28 cellular contexts compared by ENCODE assay signal in the genomic region with DNA sequence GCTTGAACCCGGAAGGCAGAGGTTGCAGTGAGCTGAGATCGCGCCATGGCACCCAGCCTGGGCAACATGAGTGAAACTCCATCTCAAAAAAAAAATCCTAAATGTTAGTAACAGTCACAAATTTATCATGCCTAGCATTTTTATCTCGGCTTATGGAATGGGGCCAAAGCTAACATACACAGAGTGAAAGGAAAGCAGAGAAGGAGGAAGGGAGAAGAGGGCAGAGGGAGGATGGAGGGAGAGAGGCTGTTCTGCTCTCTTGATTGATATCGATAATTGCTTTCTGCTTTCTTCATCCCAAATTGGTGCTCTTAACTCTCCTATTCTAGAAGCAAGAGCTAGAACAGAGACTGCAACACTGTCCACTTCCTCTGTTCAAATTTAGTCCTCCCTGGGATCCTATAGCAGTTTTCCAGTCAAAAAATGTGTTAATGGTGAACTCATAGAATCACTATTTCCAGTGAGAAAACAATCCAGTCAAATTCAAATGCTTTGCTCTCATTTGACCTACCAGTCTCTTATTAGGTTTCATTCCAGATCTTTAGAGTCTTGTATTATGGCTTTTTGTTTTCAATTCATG. TPM values are rescaled to one million over a fixed set of nuclear protein-coding genes. Genes with fewer than 3 reads are reported as not detected.
DNase-seq lines count a peak whose midpoint lies in the region; ATAC-seq and TF ChIP-seq lines count a peak whose summit lies in the region.
"Had no signal": no experiment of that assay in that cellular context is flagged by ENCODE, and none has a peak within 500 bp of the region (broad histone marks: within the 10 kb centered on the region; RNA-seq: fewer than 3 reads in every experiment).

No MANE protein-coding gene starts in this region.

- intact Hi-C loops in CD4-positive, alpha-beta memory T cell (cut with micrococcal nuclease), result loop anchor here (10.0 kb wide), 2 partner anchors 79 to 1539 kb away; no protein-coding TSS in a partner anchor

- TF ChIP-seq CTCF in cardiac fibroblast (IDR thresholded peaks at IDR 0.05; ENCODE audit: low read depth, low read length), result no peak

- CTCF ChIA-PET in CD4-positive, alpha-beta memory T cell (lab: Charles Lee; ENCODE audit: partially characterized antibody), result interaction anchor here (5.1 kb wide), 1 partner anchor 14 kb away, joined by 29 read pairs; no protein-coding TSS in a partner anchor

- H3K27ac ChIP-seq in CD4-positive, alpha-beta memory T cell (ENCODE audit: low read depth, low read length), result no peak overlapping the region
- H3K27ac ChIP-seq: colonic mucosa, sigmoid colon, transverse colon had no signal

- peaks cover 5 to 13% (median 9%) of the 10 kb centered on the region in 4 donors for H3K4me1 Mint-ChIP-seq in CD4-positive, alpha-beta memory T cell

- peaks cover 16 to 19% of the 10 kb centered on the region in 2 donors for H3K27me3 Mint-ChIP-seq in CD4-positive, alpha-beta memory T cell

- no peak overlapping the region for H3K27ac Mint-ChIP-seq in CD4-positive, alpha-beta memory T cell
- H3K27ac Mint-ChIP-seq: activated B cell treated with CpG ODN at 0.5 μM for 24 hours; activated naive CD8-positive, alpha-beta T cell; activated T-helper 2 cell treated with anti-CD3 and anti-CD28 coated beads, Interferon-gamma antibody, Interleukin-2, Interleukin-4, amounts not matched to agents 10 μg/mL and 5 μg/mL and 100 μg/mL, durations not matched to agents 14 hours and 24 hours and 36 hours; effector memory CD8-positive, alpha-beta T cell; progenitor cell of endocrine pancreas; stimulated activated naive CD8-positive, alpha-beta T cell treated with anti-CD3 and anti-CD28 coated beads, Interleukin-15, amount 100 ng/mL, for 72 hours had no signal

- peak; percentile 28 for DNase-seq in A172 (ENCODE audit: low spot score)
- peak; percentile 17 for DNase-seq in M059J (ENCODE audit: low read depth)
- DNase-seq in cardiac fibroblast (ENCODE audit: low read depth in 2 of 2), result peak; percentile 42 to 63
- peak; percentile 28 for DNase-seq in kidney glomerular epithelial cell (lab: John Stamatoyannopoulos, UW)
- DNase-seq in iPS-NIHi7 (ENCODE audit: extremely low spot score), result no peak
- no peak for DNase-seq in CD4-positive, alpha-beta memory T cell
- DNase-seq in activated CD4-positive, alpha-beta T cell treated with anti-CD3 and anti-CD28 coated beads for 4 hours, result no peak
- DNase-seq: activated B cell treated with CpG ODN at 0.5 μM for 24 hours; activated CD4-positive, alpha-beta T cell treated with anti-CD3 and anti-CD28 coated beads, Interleukin-2, amount 50 U/mL, for 48 hours; activated CD8-positive, alpha-beta memory T cell treated with anti-CD3 and anti-CD28 coated beads, Interleukin-2, amount 50 U/mL, for 48 hours; colonic mucosa; effector memory CD8-positive, alpha-beta T cell; HCEC 1CT; mammary epithelial cell; NCI-H1417; NK-92 treated with Interleukin-12 subunit alpha and Interleukin-12 subunit beta, amount 100 ng/mL, for 24 hours; SHP77 treated with DMSO at 0.1 percent for 48 hours; sigmoid colon; stimulated activated naive CD8-positive, alpha-beta T cell treated with anti-CD3 and anti-CD28 coated beads, Interleukin-15, amount 100 ng/mL, for 72 hours; T1000; transverse colon had no signal

- no peaks in the 10 kb centered on the region for H3K36me3 Mint-ChIP-seq in CD4-positive, alpha-beta memory T cell
- H3K36me3 Mint-ChIP-seq: activated naive CD8-positive, alpha-beta T cell had no signal

- H3K9me3 ChIP-seq in CD4-positive, alpha-beta memory T cell (ENCODE audit: control insufficient read depth in 1 of 2, low read length in 2 of 2), result no peaks in the 10 kb centered on the region
- H3K9me3 ChIP-seq: body of pancreas, colonic mucosa, sigmoid colon, transverse colon had no signal

- POLR2A ChIA-PET in CD4-positive, alpha-beta memory T cell (lab: Charles Lee; ENCODE audit: partially characterized antibody), result no interaction called here

- no peak overlapping the region for H3K4me3 ChIP-seq in cardiac fibroblast (replicated peaks in 1 of 2; ENCODE audit: low read depth in 2 of 2, low read length in 2 of 2)
- no peak overlapping the region for H3K4me3 ChIP-seq in CD4-positive, alpha-beta memory T cell (ENCODE audit: low read length in 2 of 2)
- H3K4me3 ChIP-seq: body of pancreas, colonic mucosa, sigmoid colon, transverse colon had no signal

- ATAC-seq in HG03025 (IDR thresholded peaks at IDR 0.05; ENCODE audit: low FRiP score, unreplicated experiment), result no peak
- ATAC-seq: body of pancreas; effector memory CD8-positive, alpha-beta T cell; esophagus mucosa; Panc1; stimulated activated naive CD8-positive, alpha-beta T cell treated with anti-CD3 and anti-CD28 coated beads, Interleukin-15, amount 100 ng/mL, for 72 hours had no signal

- H3K36me3 ChIP-seq in CD4-positive, alpha-beta memory T cell (ENCODE audit: insufficient read depth, low read length), result no peaks in the 10 kb centered on the region
- H3K36me3 ChIP-seq: colonic mucosa, sigmoid colon, transverse colon had no signal

- H3K9me3 Mint-ChIP-seq in CD4-positive, alpha-beta memory T cell, result no peaks in the 10 kb centered on the region
- H3K9me3 Mint-ChIP-seq: activated B cell treated with CpG ODN at 0.5 μM for 24 hours; activated T-helper 2 cell treated with anti-CD3 and anti-CD28 coated beads, Interferon-gamma antibody, Interleukin-2, Interleukin-4, amounts not matched to agents 10 μg/mL and 5 μg/mL and 100 μg/mL, durations not matched to agents 14 hours and 24 hours and 36 hours; effector memory CD8-positive, alpha-beta T cell; stimulated activated naive CD8-positive, alpha-beta T cell treated with anti-CD3 and anti-CD28 coated beads, Interleukin-15, amount 100 ng/mL, for 72 hours had no signal

- H3K4me3 Mint-ChIP-seq in CD4-positive, alpha-beta memory T cell, result no peak overlapping the region
- H3K4me3 Mint-ChIP-seq: activated B cell treated with CpG ODN at 0.5 μM for 24 hours; activated naive CD8-positive, alpha-beta T cell; effector memory CD8-positive, alpha-beta T cell; stimulated activated naive CD8-positive, alpha-beta T cell treated with anti-CD3 and anti-CD28 coated beads, Interleukin-15, amount 100 ng/mL, for 72 hours had no signal

- peaks cover 4% of the 10 kb centered on the region for H3K4me1 ChIP-seq in CD4-positive, alpha-beta memory T cell (ENCODE audit: insufficient read depth, low read length)
- H3K4me1 ChIP-seq: body of pancreas, colonic mucosa had no signal

- H3K27me3 ChIP-seq in CD4-positive, alpha-beta memory T cell (ENCODE audit: insufficient read depth, low read length), result peaks cover 3% of the 10 kb centered on the region
- H3K27me3 ChIP-seq: body of pancreas, colonic mucosa, sigmoid colon had no signal

RNA-seq across cellular contexts. Expression of a gene that starts 15.8 kb away (rescaled TPM):
- total RNA-seq in A172 (2014; rRNA removed; shearing (Covaris generic)), result 14.3 and 16.7 TPM in 2 replicates
- 10.6 and 16.3 TPM in 2 replicates for total RNA-seq in M059J (2014; rRNA removed; shearing (Covaris generic))
- total RNA-seq in CD4-positive, alpha-beta memory T cell, result 10 to 100 TPM; 39.4 to 43.7 TPM
- polyA plus RNA-seq in CD4-positive, alpha-beta memory T cell, result 10 to 100 TPM; 13.1 to 18.8 TPM

Comparison
In these comparisons a context has a peak if more than half of its experiments do, and no peak if none do; other contexts are left out.
1. DNase-seq: peak in A172 (single experiment), M059J (single experiment), cardiac fibroblast (2 of 2) and kidney glomerular epithelial cell (single experiment); none in iPS-NIHi7 (single experiment), CD4-positive, alpha-beta memory T cell (0 of 5) and activated CD4-positive, alpha-beta T cell treated with anti-CD3 and anti-CD28 coated beads for 4 hours (0 of 2).